In the genomic region with DNA sequence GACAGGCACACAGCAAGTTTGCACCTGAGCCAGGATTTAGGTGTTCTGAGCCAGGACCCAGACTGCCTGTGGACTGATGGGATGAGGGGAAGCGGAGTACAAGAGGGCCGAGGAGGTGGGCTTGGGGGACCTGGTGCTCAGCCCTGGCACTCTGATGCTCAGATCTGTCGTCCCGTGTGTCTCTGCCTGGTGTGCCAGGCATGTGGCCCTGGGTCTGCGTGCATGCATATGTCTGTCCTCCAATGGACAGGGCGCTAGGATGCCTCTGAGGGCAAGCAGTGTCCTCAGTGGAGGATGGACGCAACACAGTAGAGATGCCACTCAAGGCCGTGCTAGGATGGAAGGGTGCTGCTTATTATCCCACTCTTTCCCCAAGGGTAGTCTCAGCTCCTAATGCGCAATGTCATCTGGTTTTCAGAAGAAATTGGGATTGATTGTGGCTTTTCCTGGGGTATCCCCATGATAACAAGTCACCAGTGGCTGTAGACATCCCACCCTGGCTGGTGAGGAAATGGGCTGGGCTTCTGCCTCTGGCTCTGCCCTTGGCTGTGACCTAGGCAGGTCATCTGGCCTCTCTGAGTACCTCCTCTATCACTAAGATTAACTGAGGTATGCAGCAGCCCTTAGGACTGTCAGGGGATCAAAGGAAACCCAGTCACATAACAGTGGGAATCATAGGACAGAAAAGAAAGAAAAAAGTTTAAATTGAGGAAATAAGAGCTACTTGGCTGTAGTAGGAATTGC, we compare ENCODE assay signal across 10 cellular contexts. TPM values are rescaled to one million over a fixed set of nuclear protein-coding genes. Genes with fewer than 3 reads are reported as not detected.
A peak's percentile ranks its signal among the peaks of the same experiment; 100 is the strongest.
DNase-seq lines count a peak whose midpoint lies in the region; ATAC-seq and TF ChIP-seq lines count a peak whose summit lies in the region.
"Had no signal": no experiment of that assay in that cellular context is flagged by ENCODE, and none has a peak within 500 bp of the region (broad histone marks: within the 10 kb centered on the region; RNA-seq: fewer than 3 reads in every experiment).

No MANE protein-coding gene starts in this region.

- no peaks in the 10 kb centered on the region for H4K20me1 ChIP-seq in DOHH2 (ENCODE audit: control insufficient read depth, insufficient read depth, low read depth, low read length)

- H3K4me2 ChIP-seq in DOHH2 (ENCODE audit: low read length): peak overlapping the region; percentile 80

- no peaks in the 10 kb centered on the region for H3K27me3 Mint-ChIP-seq in T-helper 17 cell

- no peak for DNase-seq in T-helper 17 cell
- peak in 1 of 5 donors; percentile 62 for DNase-seq in heart left ventricle
- DNase-seq in sciatic nerve (ENCODE audit: low spot score): no peak
- no peak for DNase-seq in D341Med (ENCODE audit: low spot score)
- DNase-seq in RKO (ENCODE audit: low spot score): no peak
- DNase-seq in HAP-1 (ENCODE audit: low spot score in 2 of 2): no peak
- DNase-seq in GM20000 (ENCODE audit: low spot score): no peak
- DNase-seq: activated CD4-positive, alpha-beta T cell treated with anti-CD3 and anti-CD28 coated beads, Interleukin-2, amount 50 U/mL, for 4 hours; stimulated activated naive CD4-positive, alpha-beta T cell treated with Interleukin-2 at 50 U/mL for 16 hours had no signal

- peak overlapping the region; percentile 63 for H3K4me3 ChIP-seq in DOHH2 (ENCODE audit: low read length)
- no peak overlapping the region for H3K4me3 ChIP-seq in heart left ventricle
- no peak overlapping the region for H3K4me3 ChIP-seq in HAP-1

- ATAC-seq in T-helper 17 cell: no peak
- ATAC-seq in heart left ventricle: peak in 3 of 4 donors; percentile 28 to 31 (median 29)
- peak; percentile 16 for ATAC-seq in sciatic nerve

- WGBS in heart left ventricle, 4 donors: 81 to 82% (median 82%) methylated on average over 8 to 9 of the region's 9 CpGs

- peak overlapping the region; percentile 90 for H3K27ac Mint-ChIP-seq in T-helper 17 cell

- TF ChIP-seq CTCF in DOHH2 (IDR thresholded peaks at IDR 0.05; ENCODE audit: low read depth, low read length, poor library complexity, severe bottlenecking) (no peak), heart left ventricle (IDR thresholded peaks at IDR 0.05) (no peak), GM20000 (IDR thresholded peaks at IDR 0.05; ENCODE audit: extremely low read depth, missing control alignments) (no peak)

- H3K36me3 ChIP-seq in DOHH2 (ENCODE audit: control insufficient read depth, low read length) (peaks cover 17% of the 10 kb centered on the region), heart left ventricle (peaks cover 0 to 3% (median 0%) of the 10 kb centered on the region in 9 donors), HAP-1 (replicated peaks) (no peaks in the 10 kb centered on the region)

- no peak for TF ChIP-seq POLR2A in heart left ventricle (IDR thresholded peaks at IDR 0.05)

- H3K4me3 Mint-ChIP-seq in T-helper 17 cell: peak overlapping the region; percentile 59

- peaks cover 4% of the 10 kb centered on the region; the same call in 1 of the 2 replicates for H3F3A ChIP-seq in DOHH2 (ENCODE audit: control insufficient read depth, insufficient read depth)

- H3K9me3 ChIP-seq in DOHH2 (ENCODE audit: control insufficient read depth, insufficient read depth, low read length) (no peaks in the 10 kb centered on the region), T-helper 17 cell (ENCODE audit: control insufficient read depth, low read length, poor library complexity, severe bottlenecking) (no peaks in the 10 kb centered on the region), heart left ventricle (no peaks in the 10 kb centered on the region), HAP-1 (no peaks in the 10 kb centered on the region)

- in situ Hi-C loops in HAP-1 (cut with MboI; ENCODE audit: low sequenced_read_pairs): no loop called here

- H3K4me1 ChIP-seq in DOHH2 (ENCODE audit: control insufficient read depth, low read length) (peaks cover 44% of the 10 kb centered on the region), heart left ventricle (peaks cover 26 to 84% (median 71%) of the 10 kb centered on the region in 12 donors), HAP-1 (no peaks in the 10 kb centered on the region; the same call in 1 of the 2 replicates)

- H3K36me3 Mint-ChIP-seq in T-helper 17 cell (ENCODE audit: low read depth): no peaks in the 10 kb centered on the region

- intact Hi-C loops in heart left ventricle (cut with DNase I) (no loop called here), sciatic nerve (cut with DNase I) (no loop called here)

- no peaks in the 10 kb centered on the region for H3K9me2 ChIP-seq in DOHH2 (replicated peaks; ENCODE audit: control insufficient read depth, low read length)

- H3K27me3 ChIP-seq in DOHH2 (ENCODE audit: control insufficient read depth, low read length) (no peaks in the 10 kb centered on the region), heart left ventricle (no peaks in the 10 kb centered on the region), HAP-1 (ENCODE audit: low read depth) (no peaks in the 10 kb centered on the region)

- peaks cover 5% of the 10 kb centered on the region for H3K79me2 ChIP-seq in DOHH2 (ENCODE audit: control insufficient read depth, low read length)

- peaks cover 39% of the 10 kb centered on the region for H3K4me1 Mint-ChIP-seq in T-helper 17 cell

- H3K27ac ChIP-seq in DOHH2 (ENCODE audit: low read depth, low read length): peak overlapping the region; percentile 73
- peak overlapping the region; percentile 75 to 94 (median 88) for H3K27ac ChIP-seq in heart left ventricle

RNA-seq across cellular contexts. Expression of a gene that starts 35.7 kb away (rescaled TPM):
- total RNA-seq in T-helper 17 cell: 1 to 10 TPM in 1 of 2 donors, under 1 TPM in 1; 0.80 to 1.1 TPM
- 10 to 100 TPM in 1 of 9 donors, 1 to 10 TPM in 8; 1.5 to 12.6 (median 2.6) TPM for total RNA-seq in heart left ventricle
- 1 to 10 TPM; 2.7 to 3.5 TPM for polyA plus RNA-seq in heart left ventricle
- total RNA-seq in sciatic nerve: 4.1 TPM
